ENCODE assay signal across 2 cellular contexts in genomic region chr2:238502088-238502810, GRCh38.
A peak's percentile ranks its signal among the peaks of the same experiment; 100 is the strongest.
TF ChIP-seq lines count a peak whose summit lies in the region.

No MANE protein-coding gene starts in this region.

TF ChIP-seq in GM12891, 5 proteins besides CTCF, POLR2A, EP300 and RAD21:
- TF ChIP-seq PAX5 (IDR thresholded peaks at IDR 0.05; ENCODE audit: insufficient read depth, low read length, severe bottlenecking), result no peak
- no peak for TF ChIP-seq POLR2AphosphoS5 (IDR thresholded peaks at IDR 0.05; ENCODE audit: low read depth, low read length)
- TF ChIP-seq TAF1 (IDR thresholded peaks at IDR 0.05; ENCODE audit: low read depth, low read length), result no peak
- no peak for TF ChIP-seq SPI1 (IDR thresholded peaks at IDR 0.05; ENCODE audit: low read depth, low read length)
- TF ChIP-seq POU2F2 (IDR thresholded peaks at IDR 0.05; ENCODE audit: low read depth, low read length), result peak; percentile 12; the same call in 1 of the 2 replicates

TF ChIP-seq in GM12878, 131 proteins besides CTCF, POLR2A, EP300 and RAD21:
- TF ChIP-seq BRCA1 (IDR thresholded peaks at IDR 0.05; ENCODE audit: low read depth, low read length) (no peak), CHD2 (IDR thresholded peaks at IDR 0.05; ENCODE audit: borderline replicate concordance, low read depth, low read length) (no peak), TAF1 (IDR thresholded peaks at IDR 0.05; ENCODE audit: borderline replicate concordance, low read depth, low read length) (no peak), PBX3 (IDR thresholded peaks at IDR 0.05; ENCODE audit: insufficient replicate concordance, low read depth, low read length) (peak; percentile 32), MYC (IDR thresholded peaks at IDR 0.05; ENCODE audit: insufficient read depth, insufficient read length, insufficient replicate concordance, low read length, severe bottlenecking) (no peak), MAX (IDR thresholded peaks at IDR 0.05; ENCODE audit: low read depth, low read length) (no peak), NR2C2 (IDR thresholded peaks at IDR 0.05; ENCODE audit: borderline replicate concordance, control insufficient read depth, insufficient read length, low read depth) (peak; percentile 42), ATF7 (IDR thresholded peaks at IDR 0.05; ENCODE audit: low read depth) (no peak)
- TF ChIP-seq, protein P1, sequence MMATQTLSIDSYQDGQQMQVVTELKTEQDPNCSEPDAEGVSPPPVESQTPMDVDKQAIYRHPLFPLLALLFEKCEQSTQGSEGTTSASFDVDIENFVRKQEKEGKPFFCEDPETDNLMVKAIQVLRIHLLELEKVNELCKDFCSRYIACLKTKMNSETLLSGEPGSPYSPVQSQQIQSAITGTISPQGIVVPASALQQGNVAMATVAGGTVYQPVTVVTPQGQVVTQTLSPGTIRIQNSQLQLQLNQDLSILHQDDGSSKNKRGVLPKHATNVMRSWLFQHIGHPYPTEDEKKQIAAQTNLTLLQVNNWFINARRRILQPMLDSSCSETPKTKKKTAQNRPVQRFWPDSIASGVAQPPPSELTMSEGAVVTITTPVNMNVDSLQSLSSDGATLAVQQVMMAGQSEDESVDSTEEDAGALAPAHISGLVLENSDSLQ (IDR thresholded peaks at IDR 0.05), result no peak
- TF ChIP-seq, protein P2, sequence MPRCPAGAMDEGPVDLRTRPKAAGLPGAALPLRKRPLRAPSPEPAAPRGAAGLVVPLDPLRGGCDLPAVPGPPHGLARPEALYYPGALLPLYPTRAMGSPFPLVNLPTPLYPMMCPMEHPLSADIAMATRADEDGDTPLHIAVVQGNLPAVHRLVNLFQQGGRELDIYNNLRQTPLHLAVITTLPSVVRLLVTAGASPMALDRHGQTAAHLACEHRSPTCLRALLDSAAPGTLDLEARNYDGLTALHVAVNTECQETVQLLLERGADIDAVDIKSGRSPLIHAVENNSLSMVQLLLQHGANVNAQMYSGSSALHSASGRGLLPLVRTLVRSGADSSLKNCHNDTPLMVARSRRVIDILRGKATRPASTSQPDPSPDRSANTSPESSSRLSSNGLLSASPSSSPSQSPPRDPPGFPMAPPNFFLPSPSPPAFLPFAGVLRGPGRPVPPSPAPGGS (IDR thresholded peaks at IDR 0.05; ENCODE audit: borderline replicate concordance, insufficient read depth, low read depth, low read length, poor library complexity, severe bottlenecking), result peak; percentile 89
TF ChIP-seq in GM12878: peak in this region for 3.
